ENCODE assay signal across 10 cellular contexts in the genomic region with DNA sequence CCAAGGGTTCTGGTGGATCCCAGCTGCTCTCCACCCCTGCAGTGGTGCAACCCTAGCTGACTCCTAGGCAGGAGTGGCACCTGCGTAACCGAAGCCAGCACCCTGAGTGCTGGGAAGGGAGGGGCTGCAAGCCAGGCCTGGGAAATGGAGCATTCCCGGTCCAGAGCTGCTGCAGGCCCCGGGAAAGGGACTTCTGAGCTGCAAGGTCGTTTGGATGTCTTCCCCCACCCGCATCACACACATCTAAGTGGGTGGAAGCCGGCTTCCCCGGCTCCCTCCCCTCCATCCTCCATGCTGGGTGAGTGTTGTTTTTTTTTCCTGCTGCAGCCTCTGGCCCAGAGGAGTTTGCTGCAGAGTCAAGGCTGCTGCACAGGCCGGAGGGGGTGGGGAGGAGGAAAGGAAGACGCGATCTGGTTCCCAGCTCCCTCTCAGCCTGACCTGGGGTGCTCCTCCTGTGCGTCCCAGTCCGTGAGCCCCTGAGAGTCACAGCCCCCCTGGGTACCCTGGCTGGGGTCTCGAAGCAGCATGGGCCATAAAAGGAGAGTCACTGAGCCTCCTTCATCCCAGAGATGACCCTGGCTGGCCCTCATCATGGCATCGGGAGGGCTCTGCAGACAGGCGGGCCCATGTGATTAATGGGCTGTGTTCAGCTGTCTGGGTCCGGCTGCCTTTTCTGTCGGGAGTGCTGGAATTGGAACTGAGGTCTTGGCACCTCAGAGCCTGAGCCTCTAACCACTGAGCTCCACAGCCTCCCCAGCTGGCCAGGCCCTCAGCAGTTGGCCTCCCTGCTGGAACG. TPM values are rescaled to one million over a fixed set of nuclear protein-coding genes. Genes with fewer than 3 reads are reported as not detected.
DNase-seq lines count a peak whose midpoint lies in the region; ATAC-seq and TF ChIP-seq lines count a peak whose summit lies in the region.
"Had no signal": no experiment of that assay in that cellular context is flagged by ENCODE, and none has a peak within 500 bp of the region (broad histone marks: within the 10 kb centered on the region; RNA-seq: fewer than 3 reads in every experiment).

No MANE protein-coding gene starts in this region.

- intact Hi-C loops in activated naive CD4-positive, alpha-beta T cell treated with anti-CD3 and anti-CD28 coated beads for 36 hours (cut with micrococcal nuclease) = no loop called here

- H3K4me3 ChIP-seq in GM23338 = no peak overlapping the region
- peak overlapping the region; percentile 17 for H3K4me3 ChIP-seq in rectal smooth muscle tissue (ENCODE audit: low read length)

- H3K4me1 Mint-ChIP-seq in GM23338 (peaks cover 59% of the 10 kb centered on the region), brain (peaks cover 56% of the 10 kb centered on the region)
- H3K4me1 Mint-ChIP-seq in activated naive CD4-positive, alpha-beta T cell treated with anti-CD3 and anti-CD28 coated beads for 36 hours (ENCODE audit: low read depth) = peaks cover 6% of the 10 kb centered on the region

- DNase-seq in GM23338 (ENCODE audit: low spot score) = peak; percentile 44
- peak; percentile 11 for DNase-seq in kidney glomerular epithelial cell (lab: John Stamatoyannopoulos, UW)
- no peak for DNase-seq in activated naive CD4-positive, alpha-beta T cell treated with anti-CD3 and anti-CD28 coated beads for 36 hours
- DNase-seq in SIG-M5 (lab: John Stamatoyannopoulos, UW) = no peak
- DNase-seq in DMS79 treated with DMSO at 0.1 percent for 48 hours (lab: John Stamatoyannopoulos, UW) = no peak

- H3K36me3 ChIP-seq in GM23338 (ENCODE audit: insufficient read depth) = no peaks in the 10 kb centered on the region
- H3K36me3 ChIP-seq in rectal smooth muscle tissue (ENCODE audit: control insufficient read depth, insufficient read depth, low read length) = peaks cover 12% of the 10 kb centered on the region

- H3K27ac ChIP-seq in GM23338 (ENCODE audit: low read depth) (no peak overlapping the region), rectal smooth muscle tissue (ENCODE audit: low read depth, low read length) (peak overlapping the region; percentile 51)

- no peaks in the 10 kb centered on the region for H3K79me2 ChIP-seq in GM23338 (replicated peaks; ENCODE audit: insufficient read depth)

- no peaks in the 10 kb centered on the region for H3F3A ChIP-seq in GM23338 (replicated peaks; ENCODE audit: low read depth)

- H3K9me3 Mint-ChIP-seq in GM23338 (no peaks in the 10 kb centered on the region), brain (no peaks in the 10 kb centered on the region)
- H3K9me3 Mint-ChIP-seq in activated naive CD4-positive, alpha-beta T cell treated with anti-CD3 and anti-CD28 coated beads for 36 hours = no peaks in the 10 kb centered on the region
- H3K9me3 Mint-ChIP-seq: activated CD4-positive, alpha-beta memory T cell treated with anti-CD3 and anti-CD28 coated beads for 36 hours; activated naive CD4-positive, alpha-beta T cell treated with anti-CD3 and anti-CD28 coated beads, Interleukin-2, amount 50 U/mL, for 24 hours had no signal

- no peak overlapping the region; the same call in 1 of the 2 replicates for H3K4me2 ChIP-seq in GM23338

- H3K27me3 ChIP-seq in GM23338 (ENCODE audit: insufficient read depth) (no peaks in the 10 kb centered on the region), rectal smooth muscle tissue (ENCODE audit: control insufficient read depth, insufficient read depth, low read length) (no peaks in the 10 kb centered on the region)

- CTCF ChIA-PET in activated naive CD4-positive, alpha-beta T cell treated with anti-CD3 and anti-CD28 coated beads for 36 hours (lab: Charles Lee) = interaction anchor here (0.6 to 2.5 kb wide), 6 partner anchors 10 to 248 kb away, joined by 3 to 6 read pairs (median 4); no protein-coding TSS in a partner anchor

- no peaks in the 10 kb centered on the region for H3K9me2 ChIP-seq in GM23338 (ENCODE audit: insufficient read depth)

- no peak overlapping the region for H3K4me3 Mint-ChIP-seq in GM23338
- H3K4me3 Mint-ChIP-seq in brain = peak overlapping the region in 1 of 5 experiments; percentile 54
- no peak overlapping the region for H3K4me3 Mint-ChIP-seq in activated naive CD4-positive, alpha-beta T cell treated with anti-CD3 and anti-CD28 coated beads for 36 hours
- H3K4me3 Mint-ChIP-seq: activated CD4-positive, alpha-beta memory T cell treated with anti-CD3 and anti-CD28 coated beads for 36 hours; activated naive CD4-positive, alpha-beta T cell treated with anti-CD3 and anti-CD28 coated beads, Interleukin-2, amount 50 U/mL, for 24 hours had no signal

- H3K9ac ChIP-seq in rectal smooth muscle tissue (ENCODE audit: low read length) = no peak overlapping the region

- peak; percentile 15 for ATAC-seq in GM23338
- no peak for ATAC-seq in HG03571 (IDR thresholded peaks at IDR 0.05; ENCODE audit: unreplicated experiment)

- no peak for TF ChIP-seq CTCF in GM23338 (conservative IDR thresholded peaks at IDR 0.05; ENCODE audit: low read depth in 2 of 2)
- no peak for TF ChIP-seq CTCF in brain (conservative IDR thresholded peaks at IDR 0.05)

- H3K27ac Mint-ChIP-seq in GM23338 (no peak overlapping the region), brain (peak overlapping the region in 4 of 5 experiments; percentile 24 to 91 (median 67))
- H3K27ac Mint-ChIP-seq in activated naive CD4-positive, alpha-beta T cell treated with anti-CD3 and anti-CD28 coated beads for 36 hours = no peak overlapping the region
- H3K27ac Mint-ChIP-seq: activated CD4-positive, alpha-beta memory T cell treated with anti-CD3 and anti-CD28 coated beads for 36 hours; activated naive CD4-positive, alpha-beta T cell treated with anti-CD3 and anti-CD28 coated beads, Interleukin-2, amount 50 U/mL, for 24 hours had no signal

- peaks cover 29% of the 10 kb centered on the region for H3K4me1 ChIP-seq in GM23338 (ENCODE audit: insufficient read depth)
- peaks cover 29% of the 10 kb centered on the region for H3K4me1 ChIP-seq in rectal smooth muscle tissue (ENCODE audit: control insufficient read depth, insufficient read depth, low read length)

- H3K36me3 Mint-ChIP-seq in GM23338 (ENCODE audit: low read depth) (no peaks in the 10 kb centered on the region; the same call in 2 of the 3 replicates), brain (peaks cover 19% of the 10 kb centered on the region)
- H3K36me3 Mint-ChIP-seq in activated naive CD4-positive, alpha-beta T cell treated with anti-CD3 and anti-CD28 coated beads for 36 hours (ENCODE audit: low read depth) = no peaks in the 10 kb centered on the region

- H4K20me1 ChIP-seq in GM23338 (replicated peaks; ENCODE audit: insufficient read depth) = no peaks in the 10 kb centered on the region

- peaks cover 15% of the 10 kb centered on the region for H3K27me3 Mint-ChIP-seq in GM23338 (ENCODE audit: insufficient read depth, low read depth, poor library complexity)
- H3K27me3 Mint-ChIP-seq in brain = no peaks in the 10 kb centered on the region
- no peaks in the 10 kb centered on the region for H3K27me3 Mint-ChIP-seq in activated naive CD4-positive, alpha-beta T cell treated with anti-CD3 and anti-CD28 coated beads for 36 hours (ENCODE audit: low read depth)
- H3K27me3 Mint-ChIP-seq: activated CD4-positive, alpha-beta memory T cell treated with anti-CD3 and anti-CD28 coated beads for 36 hours; activated naive CD4-positive, alpha-beta T cell treated with anti-CD3 and anti-CD28 coated beads, Interleukin-2, amount 50 U/mL, for 24 hours had no signal

- no peak overlapping the region; the same call in 1 of the 2 replicates for H2AFZ ChIP-seq in GM23338

TF ChIP-seq in GM23338, 12 proteins besides CTCF, POLR2A, EP300 and RAD21 (continues in another document):
- TF ChIP-seq, protein P1, sequence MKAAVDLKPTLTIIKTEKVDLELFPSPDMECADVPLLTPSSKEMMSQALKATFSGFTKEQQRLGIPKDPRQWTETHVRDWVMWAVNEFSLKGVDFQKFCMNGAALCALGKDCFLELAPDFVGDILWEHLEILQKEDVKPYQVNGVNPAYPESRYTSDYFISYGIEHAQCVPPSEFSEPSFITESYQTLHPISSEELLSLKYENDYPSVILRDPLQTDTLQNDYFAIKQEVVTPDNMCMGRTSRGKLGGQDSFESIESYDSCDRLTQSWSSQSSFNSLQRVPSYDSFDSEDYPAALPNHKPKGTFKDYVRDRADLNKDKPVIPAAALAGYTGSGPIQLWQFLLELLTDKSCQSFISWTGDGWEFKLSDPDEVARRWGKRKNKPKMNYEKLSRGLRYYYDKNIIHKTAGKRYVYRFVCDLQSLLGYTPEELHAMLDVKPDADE (IDR thresholded peaks at IDR 0.05) = no peak
- TF ChIP-seq JUNB (IDR thresholded peaks at IDR 0.05; ENCODE audit: unreplicated experiment) (no peak), STAT1 (IDR thresholded peaks at IDR 0.05; ENCODE audit: unreplicated experiment) (no peak), NANOG (IDR thresholded peaks at IDR 0.05; ENCODE audit: borderline replicate concordance) (no peak), ZNF331 (CRISPR knock-in tag; IDR thresholded peaks at IDR 0.05; ENCODE audit: low read depth) (no peak)

RNA-seq across cellular contexts. Expression of a gene that starts 16.2 kb away (rescaled TPM):
- total RNA-seq in GM23338 (2014; rRNA removed; shearing (Covaris generic)) = 4.2 and 4.7 TPM in 2 replicates
- polyA plus RNA-seq in GM23338 (2016; fragmentation: Nextera tagmentation; extraction: Ambion mirVana) (0.99 and 1.2 TPM in 2 replicates), brain (ENCODE audit: insufficient read depth, low read depth, low replicate concordance) (6.4 TPM)
- 1 to 10 TPM; 7.8 to 8.3 TPM for total RNA-seq in activated naive CD4-positive, alpha-beta T cell treated with anti-CD3 and anti-CD28 coated beads for 36 hours

RNA-seq across cellular contexts. Expression of a gene that starts 41.9 kb away (rescaled TPM):
- 6.8 and 7.6 TPM in 2 replicates for total RNA-seq in GM23338 (2014; rRNA removed; shearing (Covaris generic))
- polyA plus RNA-seq in GM23338 (2016; fragmentation: Nextera tagmentation; extraction: Ambion mirVana) (2.1 and 2.4 TPM in 2 replicates), brain (ENCODE audit: insufficient read depth, low read depth, low replicate concordance) (10.1 TPM)
- 1 to 10 TPM; 4.8 to 5.0 TPM for total RNA-seq in activated naive CD4-positive, alpha-beta T cell treated with anti-CD3 and anti-CD28 coated beads for 36 hours

Comparison
In these comparisons a context has a peak if more than half of its experiments do, and no peak if none do; other contexts are left out.
1. DNase-seq: peak in GM23338 (single experiment) and kidney glomerular epithelial cell (single experiment); none in activated naive CD4-positive, alpha-beta T cell treated with anti-CD3 and anti-CD28 coated beads for 36 hours (single experiment), SIG-M5 (single experiment) and DMS79 treated with DMSO at 0.1 percent for 48 hours (single experiment).
2. H3K27ac Mint-ChIP-seq: peak in brain (4 of 5); none in GM23338 (single experiment) and activated naive CD4-positive, alpha-beta T cell treated with anti-CD3 and anti-CD28 coated beads for 36 hours (single experiment).